In genomic region chr22:37893583-37893983, GRCh38 we compare ENCODE assay signal across 12 cellular contexts. TPM values are rescaled to one million over a fixed set of nuclear protein-coding genes. Genes with fewer than 3 reads are reported as not detected.
DNase-seq lines count a peak whose midpoint lies in the region; ATAC-seq and TF ChIP-seq lines count a peak whose summit lies in the region.
"Had no signal": no experiment of that assay in that cellular context is flagged by ENCODE, and none has a peak within 500 bp of the region (broad histone marks: within the 10 kb centered on the region; RNA-seq: fewer than 3 reads in every experiment).

No MANE protein-coding gene starts in this region.

- intact Hi-C loops in upper lobe of right lung (cut with DNase I): no loop called here

- H2AFZ ChIP-seq in smooth muscle cell (ENCODE audit: low read depth): no peak overlapping the region

- peaks cover 24% of the 10 kb centered on the region for H3K36me3 Mint-ChIP-seq in activated naive CD4-positive, alpha-beta T cell treated with anti-CD3 and anti-CD28 coated beads, Interleukin-2, amount 10 ng/mL, durations not matched to agents 7 days and 5 days
- H3K36me3 Mint-ChIP-seq in central memory CD8-positive, alpha-beta T cell (ENCODE audit: insufficient read depth): peaks cover 7% of the 10 kb centered on the region
- peaks cover 22% of the 10 kb centered on the region for H3K36me3 Mint-ChIP-seq in nephron (ENCODE audit: low read depth)

- H3K4me1 Mint-ChIP-seq in activated naive CD4-positive, alpha-beta T cell treated with anti-CD3 and anti-CD28 coated beads, Interleukin-2, amount 10 ng/mL, durations not matched to agents 7 days and 5 days: peaks cover 44% of the 10 kb centered on the region
- H3K4me1 Mint-ChIP-seq in central memory CD8-positive, alpha-beta T cell: peaks cover 10% of the 10 kb centered on the region
- H3K4me1 Mint-ChIP-seq in nephron: peaks cover 51% of the 10 kb centered on the region

- no peaks in the 10 kb centered on the region for H3K27me3 ChIP-seq in upper lobe of right lung
- H3K27me3 ChIP-seq in smooth muscle cell (ENCODE audit: low read depth): no peaks in the 10 kb centered on the region

- CTCF ChIA-PET in activated naive CD4-positive, alpha-beta T cell treated with anti-CD3 and anti-CD28 coated beads, Interleukin-2, amount 10 ng/mL, durations not matched to agents 7 days and 5 days (lab: Charles Lee): no interaction called here

- H3K27ac ChIP-seq in upper lobe of right lung (peak overlapping the region; percentile 42), smooth muscle cell (ENCODE audit: low read depth) (no peak overlapping the region)

- H3K9me3 Mint-ChIP-seq in activated naive CD4-positive, alpha-beta T cell treated with anti-CD3 and anti-CD28 coated beads, Interleukin-2, amount 10 ng/mL, durations not matched to agents 7 days and 5 days: no peaks in the 10 kb centered on the region
- H3K9me3 Mint-ChIP-seq in central memory CD8-positive, alpha-beta T cell: no peaks in the 10 kb centered on the region
- H3K9me3 Mint-ChIP-seq in nephron: no peaks in the 10 kb centered on the region
- H3K9me3 Mint-ChIP-seq: activated naive CD4-positive, alpha-beta T cell treated with anti-CD3 and anti-CD28 coated beads, Interleukin-2, amount 50 U/mL, for 24 hours had no signal

- WGBS in smooth muscle cell (ENCODE audit: low lambda C conversion rate): 78% methylated on average over 5 of the region's 5 CpGs

- H3K4me1 ChIP-seq in upper lobe of right lung (peaks cover 38% of the 10 kb centered on the region), smooth muscle cell (ENCODE audit: low read depth) (peaks cover 36% of the 10 kb centered on the region)

- H3K4me3 ChIP-seq in upper lobe of right lung: no peak overlapping the region
- no peak overlapping the region for H3K4me3 ChIP-seq in smooth muscle cell

- no peak overlapping the region for H3K4me3 Mint-ChIP-seq in activated naive CD4-positive, alpha-beta T cell treated with anti-CD3 and anti-CD28 coated beads, Interleukin-2, amount 10 ng/mL, durations not matched to agents 7 days and 5 days
- H3K4me3 Mint-ChIP-seq in central memory CD8-positive, alpha-beta T cell: no peak overlapping the region
- no peak overlapping the region for H3K4me3 Mint-ChIP-seq in nephron
- H3K4me3 Mint-ChIP-seq: activated naive CD4-positive, alpha-beta T cell treated with anti-CD3 and anti-CD28 coated beads, Interleukin-2, amount 50 U/mL, for 24 hours had no signal

- no peaks in the 10 kb centered on the region for H3K9me3 ChIP-seq in upper lobe of right lung
- H3K9me3 ChIP-seq in smooth muscle cell (replicated peaks; ENCODE audit: low read depth): no peaks in the 10 kb centered on the region

- DNase-seq in activated naive CD4-positive, alpha-beta T cell treated with anti-CD3 and anti-CD28 coated beads, Interleukin-2, amount 10 ng/mL, durations not matched to agents 7 days and 5 days: no peak
- DNase-seq in activated naive CD4-positive, alpha-beta T cell treated with anti-CD3 and anti-CD28 coated beads, Interleukin-2, amount 50 U/mL, for 16 hours: no peak
- no peak for DNase-seq in central memory CD8-positive, alpha-beta T cell (ENCODE audit: low spot score in 2 of 2)
- DNase-seq in upper lobe of right lung: no peak
- no peak for DNase-seq in smooth muscle cell (lab: John Stamatoyannopoulos, UW; ENCODE audit: unreplicated experiment)
- DNase-seq in NCI-H146 (lab: John Stamatoyannopoulos, UW): no peak
- no peak for DNase-seq in NCI-H510A (lab: John Stamatoyannopoulos, UW)
- DNase-seq: NCI-H187 treated with DMSO at 0.1 percent for 48 hours, OCI-M1, retina had no signal

- H3F3A ChIP-seq in smooth muscle cell (ENCODE audit: low read depth): peaks cover 23% of the 10 kb centered on the region

- H3K9ac ChIP-seq in smooth muscle cell (ENCODE audit: low read depth): no peak overlapping the region

- H3K4me2 ChIP-seq in smooth muscle cell: no peak overlapping the region

- no peaks in the 10 kb centered on the region for H3K27me3 Mint-ChIP-seq in activated naive CD4-positive, alpha-beta T cell treated with anti-CD3 and anti-CD28 coated beads, Interleukin-2, amount 10 ng/mL, durations not matched to agents 7 days and 5 days
- H3K27me3 Mint-ChIP-seq in central memory CD8-positive, alpha-beta T cell: no peaks in the 10 kb centered on the region
- H3K27me3 Mint-ChIP-seq in nephron (ENCODE audit: low read depth): peaks cover 3% of the 10 kb centered on the region
- H3K27me3 Mint-ChIP-seq: activated naive CD4-positive, alpha-beta T cell treated with anti-CD3 and anti-CD28 coated beads, Interleukin-2, amount 50 U/mL, for 24 hours had no signal

- no peak for TF ChIP-seq CTCF in nephron (IDR thresholded peaks at IDR 0.05; ENCODE audit: unreplicated experiment in 3 of 3)
- TF ChIP-seq CTCF in upper lobe of right lung (IDR thresholded peaks at IDR 0.05): no peak
- TF ChIP-seq CTCF in smooth muscle cell (IDR thresholded peaks at IDR 0.05; ENCODE audit: borderline replicate concordance, insufficient read depth, poor library complexity, severe bottlenecking): no peak

- no peaks in the 10 kb centered on the region for H3K79me2 ChIP-seq in smooth muscle cell (ENCODE audit: low read depth)

- H3K36me3 ChIP-seq in upper lobe of right lung: peaks cover 21% of the 10 kb centered on the region
- H3K36me3 ChIP-seq in smooth muscle cell (ENCODE audit: low read depth): peaks cover 11% of the 10 kb centered on the region

- H3K27ac Mint-ChIP-seq in activated naive CD4-positive, alpha-beta T cell treated with anti-CD3 and anti-CD28 coated beads, Interleukin-2, amount 10 ng/mL, durations not matched to agents 7 days and 5 days: peak overlapping the region; percentile 84
- H3K27ac Mint-ChIP-seq in central memory CD8-positive, alpha-beta T cell (ENCODE audit: low read depth): peak overlapping the region; percentile 65
- peak overlapping the region; percentile 11 to 37 (median 13) for H3K27ac Mint-ChIP-seq in nephron
- H3K27ac Mint-ChIP-seq: activated naive CD4-positive, alpha-beta T cell treated with anti-CD3 and anti-CD28 coated beads, Interleukin-2, amount 50 U/mL, for 24 hours had no signal

- no peaks in the 10 kb centered on the region for H4K20me1 ChIP-seq in smooth muscle cell (ENCODE audit: low read depth)

- ATAC-seq in central memory CD8-positive, alpha-beta T cell (replicated peaks; ENCODE audit: extremely low read depth, poor library complexity, severe bottlenecking): no peak
- ATAC-seq in upper lobe of right lung: peak; percentile 75

RNA-seq across cellular contexts. Expression of gene MICALL1, which starts 12.5 kb away (rescaled TPM):
- 37.4 TPM for total RNA-seq in upper lobe of right lung
- total RNA-seq in smooth muscle cell: 15.2 and 24.9 TPM in 2 replicates
- polyA plus RNA-seq in smooth muscle cell: 8.7 and 17.1 TPM in 2 replicates

RNA-seq across cellular contexts. Expression of gene EIF3L, which starts 44.4 kb away (rescaled TPM):
- total RNA-seq in upper lobe of right lung (369 TPM), smooth muscle cell (264 and 274 TPM in 2 replicates)
- polyA plus RNA-seq in smooth muscle cell: 165 and 182 TPM in 2 replicates

RNA-seq across cellular contexts. Expression of gene ANKRD54, which starts 49.4 kb away (rescaled TPM):
- total RNA-seq in upper lobe of right lung: 18.2 TPM
- total RNA-seq in smooth muscle cell: 24.5 and 26.6 TPM in 2 replicates
- 22.2 and 26.2 TPM in 2 replicates for polyA plus RNA-seq in smooth muscle cell

RNA-seq across cellular contexts. Expression of gene C22orf23, which starts 59.8 kb away (rescaled TPM):
- total RNA-seq in upper lobe of right lung (not detected), smooth muscle cell (0.18 and 0.81 TPM in 2 replicates)
- polyA plus RNA-seq in smooth muscle cell: 1.0 and 2.4 TPM in 2 replicates

RNA-seq across cellular contexts. Expression of gene POLR2F, which starts 59.9 kb away (rescaled TPM):
- total RNA-seq in upper lobe of right lung: 49.0 TPM
- total RNA-seq in smooth muscle cell: 29.0 and 52.2 TPM in 2 replicates
- polyA plus RNA-seq in smooth muscle cell: 138 and 141 TPM in 2 replicates

Comparison
In these comparisons a context has a peak if more than half of its experiments do, and no peak if none do; other contexts are left out.
1. H3K27ac Mint-ChIP-seq: peak in every context shown above with its lines; median percentile 84 in activated naive CD4-positive, alpha-beta T cell treated with anti-CD3 and anti-CD28 coated beads, Interleukin-2, amount 10 ng/mL, durations not matched to agents 7 days and 5 days; 65 in central memory CD8-positive, alpha-beta T cell; 13 in nephron.